Comparison of ENCODE assay signal across 1 cellular context in the genomic region with DNA sequence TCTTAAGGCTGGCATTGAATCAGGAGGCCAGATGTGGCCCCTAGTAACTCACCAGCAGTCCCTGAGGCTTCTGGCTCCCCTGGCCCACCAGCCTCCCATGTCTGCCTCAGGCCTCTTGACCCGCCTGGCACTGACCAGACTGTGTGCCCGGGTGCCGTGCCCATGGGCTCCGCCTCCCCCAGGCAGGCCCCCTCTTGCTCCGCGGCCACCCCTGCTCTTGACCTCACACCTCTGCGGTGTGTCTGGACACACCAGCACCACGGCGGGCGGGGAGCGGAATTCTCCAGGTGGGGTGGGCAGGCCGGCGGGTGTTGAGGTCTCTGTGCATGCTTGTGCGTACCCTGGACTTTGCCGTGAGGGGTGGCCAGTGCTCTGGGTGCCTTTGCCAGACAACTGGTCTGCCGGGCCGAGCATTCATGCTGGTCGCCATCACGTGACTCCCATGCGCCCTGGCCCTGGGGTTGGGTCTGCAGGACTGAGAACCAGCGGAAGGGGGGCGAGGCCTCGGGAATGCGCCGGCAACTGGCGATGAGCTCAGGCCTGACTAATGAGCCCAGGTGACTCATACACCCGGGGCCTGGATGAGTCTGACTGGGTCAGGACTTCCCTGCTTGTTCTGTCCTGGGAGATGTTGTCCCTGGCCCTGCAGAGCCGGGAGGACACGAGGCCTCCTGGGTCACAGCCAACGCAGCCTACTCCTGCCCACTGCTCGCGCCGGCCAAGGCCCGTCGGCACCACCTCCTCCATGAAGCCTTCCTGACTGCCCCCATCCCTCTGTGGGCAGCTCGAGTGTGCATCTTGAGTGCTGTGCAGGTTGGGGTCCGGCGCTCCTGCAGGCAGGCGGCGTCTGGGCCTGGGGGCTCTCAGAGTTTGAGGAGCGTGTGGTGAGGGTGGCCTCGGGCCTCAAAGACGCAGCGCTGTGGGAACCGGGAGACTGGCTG.
TF ChIP-seq lines count a peak whose summit lies in the region.

No MANE protein-coding gene starts in this region.

TF ChIP-seq in HepG2, 621 proteins besides CTCF, POLR2A, EP300 and RAD21 (continued from another document and continues in another):
- TF ChIP-seq, protein P1, sequence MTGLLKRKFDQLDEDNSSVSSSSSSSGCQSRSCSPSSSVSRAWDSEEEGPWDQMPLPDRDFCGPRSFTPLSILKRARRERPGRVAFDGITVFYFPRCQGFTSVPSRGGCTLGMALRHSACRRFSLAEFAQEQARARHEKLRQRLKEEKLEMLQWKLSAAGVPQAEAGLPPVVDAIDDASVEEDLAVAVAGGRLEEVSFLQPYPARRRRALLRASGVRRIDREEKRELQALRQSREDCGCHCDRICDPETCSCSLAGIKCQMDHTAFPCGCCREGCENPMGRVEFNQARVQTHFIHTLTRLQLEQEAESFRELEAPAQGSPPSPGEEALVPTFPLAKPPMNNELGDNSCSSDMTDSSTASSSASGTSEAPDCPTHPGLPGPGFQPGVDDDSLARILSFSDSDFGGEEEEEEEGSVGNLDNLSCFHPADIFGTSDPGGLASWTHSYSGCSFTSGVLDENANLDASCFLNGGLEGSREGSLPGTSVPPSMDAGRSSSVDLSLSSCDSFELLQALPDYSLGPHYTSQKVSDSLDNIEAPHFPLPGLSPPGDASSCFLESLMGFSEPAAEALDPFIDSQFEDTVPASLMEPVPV (CRISPR knock-in tag; IDR thresholded peaks at IDR 0.05) = peak; percentile 76; the same call in 1 of the 2 replicates
- no peak for TF ChIP-seq GPN1 (CRISPR knock-in tag; IDR thresholded peaks at IDR 0.05; ENCODE audit: borderline replicate concordance)
- TF ChIP-seq ISX (CRISPR knock-in tag; conservative IDR thresholded peaks at IDR 0.05) = 0 out of 2 replicates have a peak, but pooled peaks have one; percentile 55
- TF ChIP-seq, protein P2, sequence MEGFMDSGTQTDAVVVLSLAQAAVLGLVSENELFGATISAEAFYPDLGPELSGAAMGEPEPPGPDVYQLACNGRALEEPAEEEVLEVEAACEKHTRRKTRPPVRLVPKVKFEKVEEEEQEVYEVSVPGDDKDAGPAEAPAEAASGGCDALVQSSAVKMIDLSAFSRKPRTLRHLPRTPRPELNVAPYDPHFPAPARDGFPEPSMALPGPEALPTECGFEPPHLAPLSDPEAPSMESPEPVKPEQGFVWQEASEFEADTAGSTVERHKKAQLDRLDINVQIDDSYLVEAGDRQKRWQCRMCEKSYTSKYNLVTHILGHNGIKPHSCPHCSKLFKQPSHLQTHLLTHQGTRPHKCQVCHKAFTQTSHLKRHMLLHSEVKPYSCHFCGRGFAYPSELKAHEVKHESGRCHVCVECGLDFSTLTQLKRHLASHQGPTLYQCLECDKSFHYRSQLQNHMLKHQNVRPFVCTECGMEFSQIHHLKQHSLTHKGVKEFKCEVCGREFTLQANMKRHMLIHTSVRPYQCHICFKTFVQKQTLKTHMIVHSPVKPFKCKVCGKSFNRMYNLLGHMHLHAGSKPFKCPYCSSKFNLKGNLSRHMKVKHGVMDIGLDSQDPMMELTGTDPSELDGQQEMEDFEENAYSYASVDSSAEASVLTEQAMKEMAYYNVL (CRISPR knock-in tag; IDR thresholded peaks at IDR 0.05; ENCODE audit: borderline replicate concordance) = peak; percentile 64; the same call in 1 of the 2 replicates
- TF ChIP-seq ZSCAN30 (CRISPR knock-in tag; IDR thresholded peaks at IDR 0.05) = no peak
- TF ChIP-seq, protein P3, sequence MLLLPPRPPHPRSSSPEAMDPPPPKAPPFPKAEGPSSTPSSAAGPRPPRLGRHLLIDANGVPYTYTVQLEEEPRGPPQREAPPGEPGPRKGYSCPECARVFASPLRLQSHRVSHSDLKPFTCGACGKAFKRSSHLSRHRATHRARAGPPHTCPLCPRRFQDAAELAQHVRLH (CRISPR knock-in tag; IDR thresholded peaks at IDR 0.05; ENCODE audit: borderline replicate concordance, low read depth) = peak; percentile 89; the same call in 1 of the 2 replicates
- TF ChIP-seq SNAI1 (CRISPR knock-in tag; IDR thresholded peaks at IDR 0.05; ENCODE audit: borderline replicate concordance) = 0 out of 2 replicates have a peak, but pooled peaks have one; percentile 55
- TF ChIP-seq, protein P4, sequence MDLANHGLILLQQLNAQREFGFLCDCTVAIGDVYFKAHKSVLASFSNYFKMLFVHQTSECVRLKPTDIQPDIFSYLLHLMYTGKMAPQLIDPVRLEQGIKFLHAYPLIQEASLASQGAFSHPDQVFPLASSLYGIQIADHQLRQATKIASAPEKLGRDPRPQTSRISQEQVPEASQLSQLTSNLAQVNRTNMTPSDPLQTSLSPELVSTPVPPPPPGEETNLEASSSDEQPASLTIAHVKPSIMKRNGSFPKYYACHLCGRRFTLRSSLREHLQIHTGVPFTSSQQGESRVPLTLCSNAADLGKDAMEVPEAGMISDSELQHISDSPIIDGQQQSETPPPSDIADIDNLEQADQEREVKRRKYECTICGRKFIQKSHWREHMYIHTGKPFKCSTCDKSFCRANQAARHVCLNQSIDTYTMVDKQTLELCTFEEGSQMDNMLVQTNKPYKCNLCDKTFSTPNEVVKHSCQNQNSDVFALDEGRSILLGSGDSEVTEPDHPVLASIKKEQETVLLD (CRISPR knock-in tag; IDR thresholded peaks at IDR 0.05; ENCODE audit: low read depth) = peak; percentile 66; the same call in 1 of the 2 replicates
- no peak for TF ChIP-seq SRSF1 (optimal IDR thresholded peaks at IDR 0.05; ENCODE audit: low read depth, low read length)
- no peak for TF ChIP-seq ZZZ3 (CRISPR knock-in tag; IDR thresholded peaks at IDR 0.05; ENCODE audit: borderline replicate concordance)
- TF ChIP-seq ZNF724P (CRISPR knock-in tag; IDR thresholded peaks at IDR 0.05; ENCODE audit: borderline replicate concordance) = no peak
- TF ChIP-seq CHD4 (IDR thresholded peaks at IDR 0.05; ENCODE audit: borderline replicate concordance, low read length) = no peak
- no peak for TF ChIP-seq ZNF737 (CRISPR knock-in tag; IDR thresholded peaks at IDR 0.05; ENCODE audit: borderline replicate concordance)
- TF ChIP-seq, protein P5, sequence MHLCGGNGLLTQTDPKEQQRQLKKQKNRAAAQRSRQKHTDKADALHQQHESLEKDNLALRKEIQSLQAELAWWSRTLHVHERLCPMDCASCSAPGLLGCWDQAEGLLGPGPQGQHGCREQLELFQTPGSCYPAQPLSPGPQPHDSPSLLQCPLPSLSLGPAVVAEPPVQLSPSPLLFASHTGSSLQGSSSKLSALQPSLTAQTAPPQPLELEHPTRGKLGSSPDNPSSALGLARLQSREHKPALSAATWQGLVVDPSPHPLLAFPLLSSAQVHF (CRISPR knock-in tag; IDR thresholded peaks at IDR 0.05) = peak; percentile 86; the same call in 1 of the 2 replicates
- TF ChIP-seq SP4 (CRISPR knock-in tag; IDR thresholded peaks at IDR 0.05) = peak; percentile 82
- TF ChIP-seq, protein P6, sequence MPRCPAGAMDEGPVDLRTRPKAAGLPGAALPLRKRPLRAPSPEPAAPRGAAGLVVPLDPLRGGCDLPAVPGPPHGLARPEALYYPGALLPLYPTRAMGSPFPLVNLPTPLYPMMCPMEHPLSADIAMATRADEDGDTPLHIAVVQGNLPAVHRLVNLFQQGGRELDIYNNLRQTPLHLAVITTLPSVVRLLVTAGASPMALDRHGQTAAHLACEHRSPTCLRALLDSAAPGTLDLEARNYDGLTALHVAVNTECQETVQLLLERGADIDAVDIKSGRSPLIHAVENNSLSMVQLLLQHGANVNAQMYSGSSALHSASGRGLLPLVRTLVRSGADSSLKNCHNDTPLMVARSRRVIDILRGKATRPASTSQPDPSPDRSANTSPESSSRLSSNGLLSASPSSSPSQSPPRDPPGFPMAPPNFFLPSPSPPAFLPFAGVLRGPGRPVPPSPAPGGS (CRISPR knock-in tag; IDR thresholded peaks at IDR 0.05) = peak; percentile 47; the same call in 1 of the 2 replicates
- no peak for TF ChIP-seq HNRNPLL (IDR thresholded peaks at IDR 0.05; ENCODE audit: low read depth, low read length, poor library complexity, severe bottlenecking)
- no peak for TF ChIP-seq NPAS2 (CRISPR knock-in tag; IDR thresholded peaks at IDR 0.05; ENCODE audit: borderline replicate concordance)
- peak; percentile 89 for TF ChIP-seq HDAC2 (CRISPR knock-in tag; IDR thresholded peaks at IDR 0.05)
- TF ChIP-seq RBM39 (IDR thresholded peaks at IDR 0.05; ENCODE audit: low read depth, low read length, poor library complexity, severe bottlenecking) = peak; percentile 56
- TF ChIP-seq ZEB1 (IDR thresholded peaks at IDR 0.05; ENCODE audit: insufficient replicate concordance, low read depth) = no peak
- TF ChIP-seq, protein P7, sequence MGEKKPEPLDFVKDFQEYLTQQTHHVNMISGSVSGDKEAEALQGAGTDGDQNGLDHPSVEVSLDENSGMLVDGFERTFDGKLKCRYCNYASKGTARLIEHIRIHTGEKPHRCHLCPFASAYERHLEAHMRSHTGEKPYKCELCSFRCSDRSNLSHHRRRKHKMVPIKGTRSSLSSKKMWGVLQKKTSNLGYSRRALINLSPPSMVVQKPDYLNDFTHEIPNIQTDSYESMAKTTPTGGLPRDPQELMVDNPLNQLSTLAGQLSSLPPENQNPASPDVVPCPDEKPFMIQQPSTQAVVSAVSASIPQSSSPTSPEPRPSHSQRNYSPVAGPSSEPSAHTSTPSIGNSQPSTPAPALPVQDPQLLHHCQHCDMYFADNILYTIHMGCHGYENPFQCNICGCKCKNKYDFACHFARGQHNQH (CRISPR knock-in tag; IDR thresholded peaks at IDR 0.05) = peak; percentile 93; the same call in 1 of the 2 replicates
- peak; percentile 91; the same call in 1 of the 2 replicates for TF ChIP-seq ZSCAN25 (CRISPR knock-in tag; IDR thresholded peaks at IDR 0.05)
- TF ChIP-seq RFX5 (IDR thresholded peaks at IDR 0.05; ENCODE audit: low read depth, low read length) = no peak
- TF ChIP-seq PLRG1 (conservative IDR thresholded peaks at IDR 0.05) = no peak
- peak; percentile 47; the same call in 1 of the 2 replicates for TF ChIP-seq NFYC (CRISPR knock-in tag; IDR thresholded peaks at IDR 0.05)
- TF ChIP-seq, protein P8, sequence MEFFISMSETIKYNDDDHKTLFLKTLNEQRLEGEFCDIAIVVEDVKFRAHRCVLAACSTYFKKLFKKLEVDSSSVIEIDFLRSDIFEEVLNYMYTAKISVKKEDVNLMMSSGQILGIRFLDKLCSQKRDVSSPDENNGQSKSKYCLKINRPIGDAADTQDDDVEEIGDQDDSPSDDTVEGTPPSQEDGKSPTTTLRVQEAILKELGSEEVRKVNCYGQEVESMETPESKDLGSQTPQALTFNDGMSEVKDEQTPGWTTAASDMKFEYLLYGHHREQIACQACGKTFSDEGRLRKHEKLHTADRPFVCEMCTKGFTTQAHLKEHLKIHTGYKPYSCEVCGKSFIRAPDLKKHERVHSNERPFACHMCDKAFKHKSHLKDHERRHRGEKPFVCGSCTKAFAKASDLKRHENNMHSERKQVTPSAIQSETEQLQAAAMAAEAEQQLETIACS (CRISPR knock-in tag; IDR thresholded peaks at IDR 0.05) = peak; percentile 56; the same call in 1 of the 2 replicates
- TF ChIP-seq ZNF253 (CRISPR knock-in tag; IDR thresholded peaks at IDR 0.05; ENCODE audit: borderline replicate concordance) = no peak
- no peak; the same call in 1 of the 2 replicates for TF ChIP-seq ZNF619 (CRISPR knock-in tag; IDR thresholded peaks at IDR 0.05)
- no peak for TF ChIP-seq SETDB1 (CRISPR knock-in tag; IDR thresholded peaks at IDR 0.05; ENCODE audit: borderline replicate concordance)
- no peak for TF ChIP-seq PCBP1 (IDR thresholded peaks at IDR 0.05; ENCODE audit: borderline replicate concordance, low read depth, low read length)
- peak; percentile 62; the same call in 1 of the 2 replicates for TF ChIP-seq ATF7-NPFF (CRISPR knock-in tag; IDR thresholded peaks at IDR 0.05; ENCODE audit: low read depth)
- peak; percentile 92 for TF ChIP-seq RXRA (CRISPR knock-in tag; IDR thresholded peaks at IDR 0.05)
- TF ChIP-seq KAT8 (CRISPR knock-in tag; IDR thresholded peaks at IDR 0.05) = peak; percentile 87
- TF ChIP-seq, protein P9, sequence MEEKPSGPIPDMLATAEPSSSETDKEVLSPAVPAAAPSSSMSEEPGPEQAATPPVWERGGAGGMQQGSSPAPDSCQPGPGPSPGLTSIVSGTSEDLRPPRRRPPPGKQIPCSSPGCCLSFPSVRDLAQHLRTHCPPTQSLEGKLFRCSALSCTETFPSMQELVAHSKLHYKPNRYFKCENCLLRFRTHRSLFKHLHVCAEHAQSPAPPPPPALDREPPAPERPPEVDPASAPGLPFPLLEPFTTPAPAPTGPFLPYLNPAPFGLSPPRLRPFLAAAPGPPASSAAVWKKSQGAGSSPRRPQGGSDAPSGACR (CRISPR knock-in tag; IDR thresholded peaks at IDR 0.05) = peak; percentile 96
- TF ChIP-seq, protein P10, sequence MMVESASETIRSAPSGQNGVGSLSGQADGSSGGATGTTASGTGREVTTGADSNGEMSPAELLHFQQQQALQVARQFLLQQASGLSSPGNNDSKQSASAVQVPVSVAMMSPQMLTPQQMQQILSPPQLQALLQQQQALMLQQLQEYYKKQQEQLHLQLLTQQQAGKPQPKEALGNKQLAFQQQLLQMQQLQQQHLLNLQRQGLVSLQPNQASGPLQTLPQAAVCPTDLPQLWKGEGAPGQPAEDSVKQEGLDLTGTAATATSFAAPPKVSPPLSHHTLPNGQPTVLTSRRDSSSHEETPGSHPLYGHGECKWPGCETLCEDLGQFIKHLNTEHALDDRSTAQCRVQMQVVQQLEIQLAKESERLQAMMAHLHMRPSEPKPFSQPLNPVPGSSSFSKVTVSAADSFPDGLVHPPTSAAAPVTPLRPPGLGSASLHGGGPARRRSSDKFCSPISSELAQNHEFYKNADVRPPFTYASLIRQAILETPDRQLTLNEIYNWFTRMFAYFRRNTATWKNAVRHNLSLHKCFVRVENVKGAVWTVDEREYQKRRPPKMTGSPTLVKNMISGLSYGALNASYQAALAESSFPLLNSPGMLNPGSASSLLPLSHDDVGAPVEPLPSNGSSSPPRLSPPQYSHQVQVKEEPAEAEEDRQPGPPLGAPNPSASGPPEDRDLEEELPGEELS (CRISPR knock-in tag; IDR thresholded peaks at IDR 0.05) = no peak; the same call in none of the 2 replicates
- peak; percentile 61; the same call in 1 of the 2 replicates for TF ChIP-seq ELF1 (CRISPR knock-in tag; IDR thresholded peaks at IDR 0.05)
- TF ChIP-seq, protein P11, sequence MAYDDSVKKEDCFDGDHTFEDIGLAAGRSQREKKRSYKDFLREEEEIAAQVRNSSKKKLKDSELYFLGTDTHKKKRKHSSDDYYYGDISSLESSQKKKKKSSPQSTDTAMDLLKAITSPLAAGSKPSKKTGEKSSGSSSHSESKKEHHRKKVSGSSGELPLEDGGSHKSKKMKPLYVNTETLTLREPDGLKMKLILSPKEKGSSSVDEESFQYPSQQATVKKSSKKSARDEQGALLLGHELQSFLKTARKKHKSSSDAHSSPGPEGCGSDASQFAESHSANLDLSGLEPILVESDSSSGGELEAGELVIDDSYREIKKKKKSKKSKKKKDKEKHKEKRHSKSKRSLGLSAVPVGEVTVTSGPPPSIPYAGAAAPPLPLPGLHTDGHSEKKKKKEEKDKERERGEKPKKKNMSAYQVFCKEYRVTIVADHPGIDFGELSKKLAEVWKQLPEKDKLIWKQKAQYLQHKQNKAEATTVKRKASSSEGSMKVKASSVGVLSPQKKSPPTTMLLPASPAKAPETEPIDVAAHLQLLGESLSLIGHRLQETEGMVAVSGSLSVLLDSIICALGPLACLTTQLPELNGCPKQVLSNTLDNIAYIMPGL (CRISPR knock-in tag; IDR thresholded peaks at IDR 0.05; ENCODE audit: borderline replicate concordance in 1 of 2, low read depth in 1 of 2) = peak; percentile 36 to 85; a peak in 1 of 4 replicates
- TF ChIP-seq ZFP90 (CRISPR knock-in tag; IDR thresholded peaks at IDR 0.05; ENCODE audit: borderline replicate concordance) = peak; percentile 99
